8 cellular contexts compared by ENCODE assay signal in genomic region chr6:24991748-24992467, GRCh38. TPM values are rescaled to one million over a fixed set of nuclear protein-coding genes. Genes with fewer than 3 reads are reported as not detected.
DNase-seq lines count a peak whose midpoint lies in the region; TF ChIP-seq lines count a peak whose summit lies in the region.

No MANE protein-coding gene starts in this region.

- H3K4me2 ChIP-seq in MM.1S (ENCODE audit: low read depth, low read length), result no peak overlapping the region

- no peaks in the 10 kb centered on the region for H3K27me3 ChIP-seq in MM.1S (replicated peaks; ENCODE audit: insufficient read depth, low read length)

- no peak overlapping the region for H3K4me3 ChIP-seq in MM.1S (ENCODE audit: low read length)

- H3K4me1 ChIP-seq in MM.1S (ENCODE audit: low read length), result no peaks in the 10 kb centered on the region

- no peaks in the 10 kb centered on the region for H3K79me2 ChIP-seq in MM.1S (ENCODE audit: low read length)

- no peak overlapping the region for H3K9ac ChIP-seq in MM.1S (ENCODE audit: low read length)

- no peaks in the 10 kb centered on the region for H3F3A ChIP-seq in MM.1S (ENCODE audit: insufficient read depth, low read length)

- no peaks in the 10 kb centered on the region for H3K9me2 ChIP-seq in MM.1S (replicated peaks; ENCODE audit: insufficient read depth, low read length)

- H3K36me3 ChIP-seq in MM.1S (replicated peaks; ENCODE audit: insufficient read depth, low read length), result no peaks in the 10 kb centered on the region

- H4K20me1 ChIP-seq in MM.1S (ENCODE audit: insufficient read depth, low read length), result no peaks in the 10 kb centered on the region

- H2AFZ ChIP-seq in MM.1S (ENCODE audit: low read length), result no peak overlapping the region

- TF ChIP-seq CTCF in GM12873 (IDR thresholded peaks at IDR 0.05; ENCODE audit: insufficient read depth, low read depth, low read length, missing control alignments) (peak; percentile 85), MM.1S (IDR thresholded peaks at IDR 0.05; ENCODE audit: low read length) (peak; percentile 81)

- no peak overlapping the region for H3K27ac ChIP-seq in MM.1S (ENCODE audit: low read length)

- peak; percentile 35 for DNase-seq in HCEC 1CT
- DNase-seq in MM.1S, result peak; percentile 72
- peak; percentile 44 for DNase-seq in SW480 (ENCODE audit: low spot score)
- peak; percentile 63 for DNase-seq in activated naive CD8-positive, alpha-beta T cell treated with anti-CD3 and anti-CD28 coated beads, Interleukin-2, amount 50 U/mL, for 16 hours (ENCODE audit: low read depth, low spot score)
- DNase-seq in iPS-NIHi7 (ENCODE audit: extremely low spot score), result peak; percentile 69
- DNase-seq in stimulated activated CD4-positive, alpha-beta T cell treated with anti-CD3 and anti-CD28 coated beads, Interleukin-2, amount 100 ng/mL, for 48 hours, result peak; percentile 52 to 66
- no peak for DNase-seq in posterior vena cava (ENCODE audit: low spot score)

- H3K9me3 ChIP-seq in MM.1S (replicated peaks; ENCODE audit: insufficient read depth, low read length), result no peaks in the 10 kb centered on the region

- intact Hi-C loops in posterior vena cava (cut with DNase I), result loop anchor here (2.0 to 10.0 kb wide), 3 partner anchors 79 to 1587 kb away; no protein-coding TSS in a partner anchor

RNA-seq across cellular contexts. Expression of gene RIPOR2, which starts 56.1 kb away (rescaled TPM):
- total RNA-seq in posterior vena cava, result 10 to 100 TPM; 11.8 to 14.9 TPM
